Comparison of ENCODE assay signal across 9 cellular contexts in genomic region chr6:22828179-22829062, GRCh38.
DNase-seq lines count a peak whose midpoint lies in the region; ATAC-seq lines count a peak whose summit lies in the region.
"Had no signal": no experiment of that assay in that cellular context is flagged by ENCODE, and none has a peak within 500 bp of the region (broad histone marks: within the 10 kb centered on the region; RNA-seq: fewer than 3 reads in every experiment).

No MANE protein-coding gene starts in this region.

- peak overlapping the region in 1 of 2 experiments; percentile 17 for H3K4ac ChIP-seq in mesenchymal stem cell (ENCODE audit: low read depth in 1 of 2, low read length in 2 of 2)

- POLR2A ChIA-PET in naive thymus-derived CD4-positive, alpha-beta T cell (lab: Charles Lee): no interaction called here

- no peaks in the 10 kb centered on the region for H3K36me3 ChIP-seq in mesenchymal stem cell (ENCODE audit: control insufficient read depth in 1 of 2, insufficient read depth in 2 of 2, low read depth in 1 of 2, low read length in 2 of 2)
- H3K36me3 ChIP-seq in naive thymus-derived CD4-positive, alpha-beta T cell (ENCODE audit: control insufficient read depth in 2 of 3, insufficient read depth in 3 of 3, low read length in 3 of 3): no peaks in the 10 kb centered on the region

- no peak overlapping the region for H3K4me3 Mint-ChIP-seq in naive thymus-derived CD4-positive, alpha-beta T cell
- H3K4me3 Mint-ChIP-seq: B cell had no signal

- no peaks in the 10 kb centered on the region for H3K9me3 ChIP-seq in mesenchymal stem cell (ENCODE audit: control insufficient read depth, low read length)
- no peaks in the 10 kb centered on the region for H3K9me3 ChIP-seq in naive thymus-derived CD4-positive, alpha-beta T cell (ENCODE audit: control insufficient read depth in 2 of 3, low read length in 3 of 3)

- no peak overlapping the region for H4K8ac ChIP-seq in mesenchymal stem cell (ENCODE audit: low read length)

- H3K27me3 ChIP-seq in mesenchymal stem cell (ENCODE audit: control insufficient read depth in 1 of 2, insufficient read depth in 1 of 2, low read length in 2 of 2): no peaks in the 10 kb centered on the region
- H3K27me3 ChIP-seq in naive thymus-derived CD4-positive, alpha-beta T cell (ENCODE audit: control insufficient read depth in 2 of 2, insufficient read depth in 2 of 2, low read length in 2 of 2): no peaks in the 10 kb centered on the region

- peak overlapping the region; percentile 56 for H4K91ac ChIP-seq in mesenchymal stem cell (ENCODE audit: low read length)

- H2BK5ac ChIP-seq in mesenchymal stem cell (ENCODE audit: low read depth, low read length, poor library complexity, severe bottlenecking): peak overlapping the region; percentile 99

- intact Hi-C loops in naive thymus-derived CD4-positive, alpha-beta T cell (cut with micrococcal nuclease): no loop called here

- H3K4me2 ChIP-seq in mesenchymal stem cell (ENCODE audit: low read length, poor library complexity, severe bottlenecking): peak overlapping the region; percentile 55

- H3K79me1 ChIP-seq in mesenchymal stem cell (replicated peaks; ENCODE audit: low read length, poor library complexity, severe bottlenecking): no peaks in the 10 kb centered on the region

- H3K27ac Mint-ChIP-seq in naive thymus-derived CD4-positive, alpha-beta T cell: no peak overlapping the region
- H3K27ac Mint-ChIP-seq: B cell had no signal

- H3K9ac ChIP-seq in mesenchymal stem cell (ENCODE audit: low read length): peak overlapping the region; percentile 65

- H3K18ac ChIP-seq in mesenchymal stem cell (ENCODE audit: low read depth in 1 of 2, low read length in 2 of 2): peak overlapping the region; percentile 5 to 84

- DNase-seq in NCI-H1105 treated with DMSO at 0.1 percent for 48 hours (lab: John Stamatoyannopoulos, UW): peak; percentile 33
- DNase-seq in NCI-H1105 (lab: John Stamatoyannopoulos, UW): no peak
- peak; percentile 36 for DNase-seq in NCI-H526 treated with DMSO at 0.1 percent for 48 hours (lab: John Stamatoyannopoulos, UW)
- DNase-seq in dermis blood vessel endothelial cell: peak; percentile 97
- peak; percentile 95 for DNase-seq in mesenchymal stem cell
- no peak for DNase-seq in G401 (ENCODE audit: low spot score)
- no peak for DNase-seq in naive thymus-derived CD4-positive, alpha-beta T cell

- no peak overlapping the region for H2BK120ac ChIP-seq in mesenchymal stem cell (ENCODE audit: low read depth, low read length)

- no peaks in the 10 kb centered on the region for H3K4me1 ChIP-seq in mesenchymal stem cell (ENCODE audit: control insufficient read depth, insufficient read depth, low read depth, low read length)
- H3K4me1 ChIP-seq in naive thymus-derived CD4-positive, alpha-beta T cell (ENCODE audit: control insufficient read depth in 2 of 2, insufficient read depth in 2 of 2, low read length in 2 of 2): no peaks in the 10 kb centered on the region

- H3K27ac ChIP-seq in mesenchymal stem cell (ENCODE audit: low read length, poor library complexity, severe bottlenecking): peak overlapping the region; percentile 100
- no peak overlapping the region for H3K27ac ChIP-seq in naive thymus-derived CD4-positive, alpha-beta T cell (ENCODE audit: low read depth, low read length)

- no peak overlapping the region for H3K14ac ChIP-seq in mesenchymal stem cell (ENCODE audit: low read length in 2 of 2)

- peak overlapping the region in 1 of 2 experiments; percentile 37 for H2BK12ac ChIP-seq in mesenchymal stem cell (ENCODE audit: low read length in 2 of 2)

- H3K27me3 Mint-ChIP-seq in naive thymus-derived CD4-positive, alpha-beta T cell: no peaks in the 10 kb centered on the region
- H3K27me3 Mint-ChIP-seq: B cell had no signal

- in situ Hi-C loops in G401 (cut with HindIII; ENCODE audit: low sequenced_read_pairs): no loop called here

- no peak overlapping the region for H2AFZ ChIP-seq in mesenchymal stem cell (ENCODE audit: low read depth, low read length)

- peaks cover 0 to 3% (median 0%) of the 10 kb centered on the region in 11 donors for H3K9me3 Mint-ChIP-seq in naive thymus-derived CD4-positive, alpha-beta T cell

- ATAC-seq in GM18519 (IDR thresholded peaks at IDR 0.05; ENCODE audit: low FRiP score, unreplicated experiment): no peak
- no peak for ATAC-seq in naive thymus-derived CD4-positive, alpha-beta T cell

- WGBS in mesenchymal stem cell: 55% methylated on average over 5 of the region's 13 CpGs

- H2BK15ac ChIP-seq in mesenchymal stem cell (ENCODE audit: low read depth, poor library complexity, severe bottlenecking): no peak overlapping the region

- H3K4me1 Mint-ChIP-seq in naive thymus-derived CD4-positive, alpha-beta T cell: peaks cover 0 to 2% (median 0%) of the 10 kb centered on the region in 7 donors
- H3K4me1 Mint-ChIP-seq: B cell had no signal

- H3K23ac ChIP-seq in mesenchymal stem cell (ENCODE audit: low read length in 2 of 2): no peak overlapping the region

- no peaks in the 10 kb centered on the region for H3K36me3 Mint-ChIP-seq in naive thymus-derived CD4-positive, alpha-beta T cell

- CTCF ChIA-PET in naive thymus-derived CD4-positive, alpha-beta T cell (lab: Charles Lee): no interaction called here

- H3K4me3 ChIP-seq in mesenchymal stem cell (ENCODE audit: insufficient read depth in 1 of 2, low read depth in 1 of 2, low read length in 2 of 2): no peak overlapping the region
- H3K4me3 ChIP-seq in naive thymus-derived CD4-positive, alpha-beta T cell (ENCODE audit: low read length): no peak overlapping the region

- no peak overlapping the region for H2AK5ac ChIP-seq in mesenchymal stem cell (ENCODE audit: low read length, severe bottlenecking)

Comparison
In these comparisons a context has a peak if more than half of its experiments do, and no peak if none do; other contexts are left out.
1. DNase-seq: peak in NCI-H1105 treated with DMSO at 0.1 percent for 48 hours (single experiment), NCI-H526 treated with DMSO at 0.1 percent for 48 hours (single experiment), dermis blood vessel endothelial cell (single experiment) and mesenchymal stem cell (single experiment); none in NCI-H1105 (single experiment), G401 (single experiment) and naive thymus-derived CD4-positive, alpha-beta T cell (0 of 9).